12 cellular contexts compared by ENCODE assay signal in genomic region chr6:68126089-68126749, GRCh38.
A peak's percentile ranks its signal among the peaks of the same experiment; 100 is the strongest.
DNase-seq lines count a peak whose midpoint lies in the region; ATAC-seq and TF ChIP-seq lines count a peak whose summit lies in the region.
"Had no signal": no experiment of that assay in that cellular context is flagged by ENCODE, and none has a peak within 500 bp of the region (broad histone marks: within the 10 kb centered on the region; RNA-seq: fewer than 3 reads in every experiment).

No MANE protein-coding gene starts in this region.

- ATAC-seq in GM19455 (IDR thresholded peaks at IDR 0.05; ENCODE audit: unreplicated experiment) = peak; percentile 95
- peak; percentile 100 for ATAC-seq in HG02973 (IDR thresholded peaks at IDR 0.05; ENCODE audit: unreplicated experiment)
- ATAC-seq: heart left ventricle had no signal

- DNase-seq in GM12864 (ENCODE audit: low read depth) = peak; percentile 62
- DNase-seq in NCI-H69 (lab: John Stamatoyannopoulos, UW) = peak; percentile 7
- DNase-seq in NCI-H146 (lab: John Stamatoyannopoulos, UW) = no peak
- no peak for DNase-seq in GOT3 (lab: John Stamatoyannopoulos, UW)
- no peak for DNase-seq in activated naive CD4-positive, alpha-beta T cell (lab: John Stamatoyannopoulos, UW)
- DNase-seq in stimulated activated CD4-positive, alpha-beta T cell treated with anti-CD3 and anti-CD28 coated beads, Interleukin-4, amount 100 ng/mL, for 1 hour = no peak
- DNase-seq: dorsolateral prefrontal cortex, heart left ventricle, mesendoderm, NCI-H1092 had no signal

- no peak overlapping the region for H3K4me3 ChIP-seq in GM12864 (ENCODE audit: low read depth, low read length)
- H3K4me3 ChIP-seq: dorsolateral prefrontal cortex, heart left ventricle had no signal

- no peak for TF ChIP-seq CTCF in GM12864 (IDR thresholded peaks at IDR 0.05; ENCODE audit: low read depth, low read length, missing control alignments)

Comparison
In these comparisons a context has a peak if more than half of its experiments do, and no peak if none do; other contexts are left out.
1. DNase-seq: peak in GM12864 (single experiment) and NCI-H69 (single experiment); none in NCI-H146 (single experiment), GOT3 (single experiment), activated naive CD4-positive, alpha-beta T cell (0 of 4) and stimulated activated CD4-positive, alpha-beta T cell treated with anti-CD3 and anti-CD28 coated beads, Interleukin-4, amount 100 ng/mL, for 1 hour (single experiment).